In the genomic region with DNA sequence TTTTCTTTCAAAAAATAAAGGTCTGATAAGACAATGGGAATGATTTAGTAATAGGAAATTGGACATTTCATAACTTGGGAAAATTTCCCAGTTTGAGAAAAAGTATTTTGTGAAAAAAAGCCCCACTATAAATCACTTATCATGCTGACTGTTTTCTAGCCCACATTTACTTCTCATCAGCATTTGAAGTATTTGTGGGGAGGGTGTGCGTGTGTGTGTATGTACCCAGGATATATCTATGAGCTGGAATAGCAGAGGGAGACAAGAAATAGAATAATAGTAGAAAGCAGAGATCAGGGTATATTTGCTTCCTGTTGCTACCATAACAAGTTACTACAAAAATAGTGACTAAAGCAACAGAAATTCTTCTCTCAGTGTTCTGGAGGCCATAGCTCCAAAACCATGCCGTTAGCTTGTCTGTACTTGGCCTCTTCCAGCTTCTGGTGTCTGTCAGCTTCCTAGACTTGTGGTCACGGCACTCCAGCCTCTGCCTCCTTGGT, we compare ENCODE assay signal across 11 cellular contexts.
A peak's percentile ranks its signal among the peaks of the same experiment; 100 is the strongest.
DNase-seq lines count a peak whose midpoint lies in the region; TF ChIP-seq lines count a peak whose summit lies in the region.
"Had no signal": no experiment of that assay in that cellular context is flagged by ENCODE, and none has a peak within 500 bp of the region (broad histone marks: within the 10 kb centered on the region; RNA-seq: fewer than 3 reads in every experiment).

No MANE protein-coding gene starts in this region.

- H3K27ac ChIP-seq in rectal smooth muscle tissue (ENCODE audit: low read depth, low read length), result peak overlapping the region; percentile 39

- no peaks in the 10 kb centered on the region for H3K4me1 ChIP-seq in rectal smooth muscle tissue (ENCODE audit: control insufficient read depth, insufficient read depth, low read length)

- peaks cover 15% of the 10 kb centered on the region for H3K36me3 ChIP-seq in rectal smooth muscle tissue (ENCODE audit: control insufficient read depth, insufficient read depth, low read length)

- no peak overlapping the region for H3K4me3 ChIP-seq in foreskin fibroblast (ENCODE audit: low read depth in 1 of 2, low read length in 2 of 2)
- no peak overlapping the region for H3K4me3 ChIP-seq in rectal smooth muscle tissue (ENCODE audit: low read length)

- DNase-seq in GM03348 (ENCODE audit: low spot score), result peak; percentile 74
- peak; percentile 53 for DNase-seq in amniotic stem cell (lab: John Stamatoyannopoulos, UW)
- peak; percentile 35 to 44 for DNase-seq in foreskin fibroblast
- DNase-seq in epidermal melanocyte (ENCODE audit: insufficient read length, low spot score), result no peak
- no peak for DNase-seq in NCI-H2081 treated with DMSO at 0.1 percent for 48 hours (lab: John Stamatoyannopoulos, UW)
- no peak for DNase-seq in DMS79 (lab: John Stamatoyannopoulos, UW)
- no peak for DNase-seq in activated CD8-positive, alpha-beta memory T cell treated with anti-CD3 and anti-CD28 coated beads, Interleukin-2, amount 50 U/mL, for 4 hours
- DNase-seq: glutamatergic neuron; NCI-H1092; stimulated activated CD4-positive, alpha-beta T cell treated with anti-CD3 and anti-CD28 coated beads, Interleukin-12 subunit alpha, Interleukin-12 subunit beta, amount 100 ng/mL, for 4 hours had no signal

- no peaks in the 10 kb centered on the region for H3K27me3 ChIP-seq in rectal smooth muscle tissue (ENCODE audit: control insufficient read depth, insufficient read depth, low read length)

- no peak for TF ChIP-seq CTCF in foreskin fibroblast (IDR thresholded peaks at IDR 0.05; ENCODE audit: low read depth, low read length)

- no peak overlapping the region for H3K9ac ChIP-seq in rectal smooth muscle tissue (ENCODE audit: low read length)

Comparison
In these comparisons a context has a peak if more than half of its experiments do, and no peak if none do; other contexts are left out.
1. DNase-seq: peak in GM03348 (single experiment), amniotic stem cell (single experiment) and foreskin fibroblast (2 of 2); none in epidermal melanocyte (single experiment), NCI-H2081 treated with DMSO at 0.1 percent for 48 hours (single experiment), DMS79 (single experiment) and activated CD8-positive, alpha-beta memory T cell treated with anti-CD3 and anti-CD28 coated beads, Interleukin-2, amount 50 U/mL, for 4 hours (single experiment).